In genomic region chr19:8089664-8090601, GRCh38 we compare ENCODE assay signal across 25 cellular contexts. TPM values are rescaled to one million over a fixed set of nuclear protein-coding genes. Genes with fewer than 3 reads are reported as not detected.
DNase-seq lines count a peak whose midpoint lies in the region; ATAC-seq, FAIRE-seq and TF ChIP-seq lines count a peak whose summit lies in the region.
"Had no signal": no experiment of that assay in that cellular context is flagged by ENCODE, and none has a peak within 500 bp of the region (broad histone marks: within the 10 kb centered on the region; RNA-seq: fewer than 3 reads in every experiment).

No MANE protein-coding gene starts in this region.

- no peaks in the 10 kb centered on the region; the same call in 1 of the 2 replicates for H3K79me1 ChIP-seq in H1 (ENCODE audit: low read depth, low read length)

- TF ChIP-seq EP300 in Ishikawa (IDR thresholded peaks at IDR 0.05; ENCODE audit: borderline replicate concordance) (no peak), H1 (IDR thresholded peaks at IDR 0.05; ENCODE audit: borderline replicate concordance in 1 of 2, low read depth in 2 of 2, low read length in 2 of 2) (no peak)

- H3K36me3 Mint-ChIP-seq in GM23338 (ENCODE audit: low read depth), result peaks cover 21% of the 10 kb centered on the region
- H3K36me3 Mint-ChIP-seq in stimulated activated effector memory CD8-positive, alpha-beta T cell treated with anti-CD3 and anti-CD28 coated beads, Interleukin-12 subunit alpha, Interleukin-12 subunit beta, amount 100 ng/mL, for 72 hours, result no peaks in the 10 kb centered on the region
- H3K36me3 Mint-ChIP-seq: CD4-positive, alpha-beta memory T cell had no signal

- no peak overlapping the region for H3K4ac ChIP-seq in H1 (replicated peaks; ENCODE audit: insufficient read length, low read depth, low read length)

- no peaks in the 10 kb centered on the region; the same call in 1 of the 2 replicates for H3F3A ChIP-seq in GM23338 (replicated peaks; ENCODE audit: low read depth)

- H2BK12ac ChIP-seq in H1 (ENCODE audit: low read depth, low read length), result no peak overlapping the region

- H4K20me1 ChIP-seq in GM23338 (replicated peaks; ENCODE audit: insufficient read depth) (peaks cover 6% of the 10 kb centered on the region; the same call in 1 of the 2 replicates), H1 (replicated peaks in 1 of 2; ENCODE audit: control insufficient read depth in 1 of 2, insufficient read depth in 2 of 2, low read length in 2 of 2) (peaks cover 0 to 1% of the 10 kb centered on the region in 2 experiments)
- H4K20me1 ChIP-seq: BLaER1 treated with 17β-estradiol and CSF1 and Interleukin-3, amounts not matched to agents 10 nM and 100 nM had no signal

- H3K23ac ChIP-seq in H1 (ENCODE audit: insufficient read length), result no peak overlapping the region

- H2AK5ac ChIP-seq in H1 (ENCODE audit: low read depth, low read length), result no peak overlapping the region

- H3K36me3 ChIP-seq in GM23338 (ENCODE audit: insufficient read depth) (peaks cover 20% of the 10 kb centered on the region), H1 (ENCODE audit: control insufficient read depth in 2 of 4, insufficient read depth in 4 of 4, low read length in 3 of 4) (peaks cover 22 to 54% (median 44%) of the 10 kb centered on the region in 4 experiments), left ventricle myocardium inferior (no peaks in the 10 kb centered on the region), BE2C (no peaks in the 10 kb centered on the region)
- H3K36me3 ChIP-seq: BLaER1 treated with 17β-estradiol and CSF1 and Interleukin-3, amounts not matched to agents 10 nM and 100 nM; MG63 had no signal

- H3K27ac Mint-ChIP-seq in GM23338, result no peak overlapping the region
- H3K27ac Mint-ChIP-seq in stimulated activated effector memory CD8-positive, alpha-beta T cell treated with anti-CD3 and anti-CD28 coated beads, Interleukin-12 subunit alpha, Interleukin-12 subunit beta, amount 100 ng/mL, for 72 hours, result no peak overlapping the region
- H3K27ac Mint-ChIP-seq: CD4-positive, alpha-beta memory T cell had no signal

- TF ChIP-seq RAD21 in Ishikawa (IDR thresholded peaks at IDR 0.05; ENCODE audit: low read depth) (no peak), H1 (IDR thresholded peaks at IDR 0.05 in 1 of 2, conservative IDR thresholded peaks at IDR 0.05 in 1 of 2; ENCODE audit: low read depth in 2 of 2, low read length in 2 of 2) (no peak)

- no peaks in the 10 kb centered on the region for H3K27me3 ChIP-seq in GM23338 (ENCODE audit: insufficient read depth)
- no peaks in the 10 kb centered on the region for H3K27me3 ChIP-seq in H1 (replicated peaks in 1 of 4; ENCODE audit: control insufficient read depth in 3 of 4, extremely low read depth in 1 of 4, insufficient read depth in 3 of 4, low read length in 3 of 4)
- H3K27me3 ChIP-seq in left ventricle myocardium inferior (ENCODE audit: low read depth), result peaks cover 60% of the 10 kb centered on the region
- H3K27me3 ChIP-seq in BE2C, result no peaks in the 10 kb centered on the region
- H3K27me3 ChIP-seq: BLaER1 treated with 17β-estradiol and CSF1 and Interleukin-3, amounts not matched to agents 10 nM and 100 nM had no signal

- no peak for FAIRE-seq in H1 (lab: Jason Lieb, UNC)
- FAIRE-seq: G401.6, GM18507 had no signal

- no peak overlapping the region for H4K5ac ChIP-seq in H1 (ENCODE audit: insufficient read length, low read depth, low read length)

- H3K79me2 ChIP-seq in GM23338 (replicated peaks; ENCODE audit: insufficient read depth) (no peaks in the 10 kb centered on the region), H1 (ENCODE audit: control insufficient read depth in 1 of 2, insufficient read depth in 2 of 2, low read length in 2 of 2) (no peaks in the 10 kb centered on the region)

- H3K4me1 Mint-ChIP-seq in GM23338, result no peaks in the 10 kb centered on the region
- no peaks in the 10 kb centered on the region for H3K4me1 Mint-ChIP-seq in stimulated activated effector memory CD8-positive, alpha-beta T cell treated with anti-CD3 and anti-CD28 coated beads, Interleukin-12 subunit alpha, Interleukin-12 subunit beta, amount 100 ng/mL, for 72 hours
- H3K4me1 Mint-ChIP-seq: CD4-positive, alpha-beta memory T cell had no signal

- peaks cover 5% of the 10 kb centered on the region; the same call in 1 of the 2 replicates for H3K23me2 ChIP-seq in H1 (ENCODE audit: low read depth, low read length)

- H3K18ac ChIP-seq in H1 (ENCODE audit: extremely low read depth, low read length), result no peak overlapping the region

- TF ChIP-seq CTCF in GM23338 (conservative IDR thresholded peaks at IDR 0.05; ENCODE audit: low read depth in 2 of 2) (no peak), H1 (IDR thresholded peaks at IDR 0.05; ENCODE audit: control extremely low read depth in 1 of 3, insufficient read depth in 1 of 3, low read depth in 1 of 3, low read length in 3 of 3) (no peak), left ventricle myocardium inferior (IDR thresholded peaks at IDR 0.05; ENCODE audit: borderline replicate concordance) (no peak), BE2C (IDR thresholded peaks at IDR 0.05; ENCODE audit: low read depth, low read length) (no peak)

- no peak overlapping the region for H3K14ac ChIP-seq in H1 (ENCODE audit: insufficient read length)

- H3K4me1 ChIP-seq in GM23338 (ENCODE audit: insufficient read depth) (no peaks in the 10 kb centered on the region), H1 (replicated peaks in 1 of 4; ENCODE audit: control insufficient read depth in 3 of 4, insufficient read depth in 4 of 4, low read length in 3 of 4) (no peaks in the 10 kb centered on the region; a peak in 1 of 7 replicates), left ventricle myocardium inferior (no peaks in the 10 kb centered on the region), BE2C (no peaks in the 10 kb centered on the region)
- H3K4me1 ChIP-seq: BLaER1 treated with 17β-estradiol and CSF1 and Interleukin-3, amounts not matched to agents 10 nM and 100 nM had no signal

- H3K4me3 ChIP-seq in GM23338 (no peak overlapping the region), H1 (ENCODE audit: extremely low read depth in 1 of 4, insufficient read depth in 2 of 4, low read depth in 3 of 4, low read length in 4 of 4) (no peak overlapping the region), left ventricle myocardium inferior (no peak overlapping the region), BE2C (ENCODE audit: low read depth, low read length) (no peak overlapping the region)
- H3K4me3 ChIP-seq: BLaER1 treated with 17β-estradiol and CSF1 and Interleukin-3, amounts not matched to agents 10 nM and 100 nM; MG63 had no signal

- no peak overlapping the region for H2BK120ac ChIP-seq in H1 (replicated peaks; ENCODE audit: low read depth, low read length)

- 92% methylated on average over 17 of the region's 19 CpGs; no CpG with 5 or more reads in 1 of the 2 experiments for WGBS in H1 (ENCODE audit: extremely low coverage in 1 of 2, insufficient coverage in 1 of 2, insufficient read length in 1 of 2, insufficient replicate concordance in 2 of 2, low coverage in 1 of 2, low lambda C conversion rate in 2 of 2, missing lambda C conversion rate in 1 of 2), 2 experiments

- no peak overlapping the region for H4K8ac ChIP-seq in H1 (ENCODE audit: extremely low read depth, insufficient read depth, low read length)

- H3K9me3 Mint-ChIP-seq in GM23338, result peaks cover 8% of the 10 kb centered on the region; the same call in 2 of the 3 replicates
- H3K9me3 Mint-ChIP-seq in stimulated activated effector memory CD8-positive, alpha-beta T cell treated with anti-CD3 and anti-CD28 coated beads, Interleukin-12 subunit alpha, Interleukin-12 subunit beta, amount 100 ng/mL, for 72 hours, result peaks cover 9% of the 10 kb centered on the region

- H4K91ac ChIP-seq in H1 (replicated peaks; ENCODE audit: insufficient read length, low read length), result no peak overlapping the region

- POLR2A ChIA-PET in H1 (lab: Charles Lee; ENCODE audit: partially characterized antibody), result interaction anchor here (1.6 kb wide), 1 partner anchor 146 kb away, joined by 4 read pairs; the partner anchor contains the start of gene TIMM44

- no peak for ATAC-seq in GM23338
- peak; percentile 8 for ATAC-seq in stimulated activated effector memory CD8-positive, alpha-beta T cell treated with anti-CD3 and anti-CD28 coated beads, Interleukin-12 subunit alpha, Interleukin-12 subunit beta, amount 100 ng/mL, for 72 hours
- ATAC-seq: HCT116, Right ventricle myocardium inferior had no signal

- no peaks in the 10 kb centered on the region for H3K9me2 ChIP-seq in GM23338 (ENCODE audit: insufficient read depth)

- DNase-seq in GM23338 (ENCODE audit: low spot score) (peak; percentile 21), H1 (ENCODE audit: low read depth in 1 of 2, low spot score in 2 of 2) (no peak), caudate nucleus (lab: John Stamatoyannopoulos, UW) (no peak), left ventricle myocardium inferior (no peak), BE2C (no peak)
- DNase-seq in stimulated activated effector memory CD8-positive, alpha-beta T cell treated with anti-CD3 and anti-CD28 coated beads, Interleukin-12 subunit alpha, Interleukin-12 subunit beta, amount 100 ng/mL, for 72 hours (ENCODE audit: low spot score in 2 of 2), result no peak
- DNase-seq: ACHN; Caco-2; CD4-positive, alpha-beta memory T cell; GOT3; NCI-H1048; NCI-H1417 treated with DMSO at 0.1 percent for 48 hours; NCI-H187; NCI-H446; NCI-H526; OCI-M1 had no signal

- H3K9me3 ChIP-seq in H1 (ENCODE audit: insufficient read depth in 2 of 2, low read depth in 1 of 2, low read length in 1 of 2), result no peaks in the 10 kb centered on the region
- H3K9me3 ChIP-seq in left ventricle myocardium inferior (replicated peaks), result peaks cover 20% of the 10 kb centered on the region
- no peaks in the 10 kb centered on the region for H3K9me3 ChIP-seq in BE2C
- H3K9me3 ChIP-seq: Caco-2 had no signal

- no peak overlapping the region; the same call in 1 of the 2 replicates for H2BK5ac ChIP-seq in H1 (ENCODE audit: low read depth, low read length)

- intact Hi-C loops in left ventricle myocardium inferior (cut with micrococcal nuclease), result no loop called here

- CTCF ChIA-PET in H1 (lab: Charles Lee; ENCODE audit: partially characterized antibody), result no interaction called here

- H2BK20ac ChIP-seq in H1 (ENCODE audit: low read length), result no peak overlapping the region

- no peak overlapping the region for H3K9ac ChIP-seq in H1 (replicated peaks in 1 of 4; ENCODE audit: extremely low read depth in 1 of 4, low read depth in 3 of 4, low read length in 3 of 4)
- H3K9ac ChIP-seq: BLaER1 treated with 17β-estradiol and CSF1 and Interleukin-3, amounts not matched to agents 10 nM and 100 nM had no signal

- H3K27ac ChIP-seq in GM23338 (ENCODE audit: low read depth) (no peak overlapping the region), H1 (ENCODE audit: low read depth, low read length) (no peak overlapping the region), caudate nucleus (ENCODE audit: low read depth, low read length) (no peak overlapping the region), left ventricle myocardium inferior (replicated peaks) (no peak overlapping the region)
- H3K27ac ChIP-seq: BLaER1 treated with 17β-estradiol and CSF1 and Interleukin-3, amounts not matched to agents 10 nM and 100 nM had no signal

- H3K27me3 Mint-ChIP-seq in GM23338 (ENCODE audit: insufficient read depth, low read depth, poor library complexity), result peaks cover 2% of the 10 kb centered on the region

- H3K4me2 ChIP-seq in GM23338, result no peak overlapping the region
- no peak overlapping the region for H3K4me2 ChIP-seq in H1 (ENCODE audit: insufficient read depth in 1 of 2, low read depth in 2 of 2, low read length in 2 of 2)
- H3K4me2 ChIP-seq: BLaER1 treated with 17β-estradiol and CSF1 and Interleukin-3, amounts not matched to agents 10 nM and 100 nM had no signal

- H3K56ac ChIP-seq in H1 (replicated peaks; ENCODE audit: insufficient read length, low read depth, low read length), result no peak overlapping the region

- no peak overlapping the region for H2BK15ac ChIP-seq in H1 (ENCODE audit: low read length)

- H2AFZ ChIP-seq in GM23338, result no peak overlapping the region
- H2AFZ ChIP-seq in H1 (ENCODE audit: low read length), result no peak overlapping the region

- no peak for TF ChIP-seq POLR2A in H1 (IDR thresholded peaks at IDR 0.05; ENCODE audit: control extremely low read depth in 1 of 2, low read depth in 2 of 2, low read length in 2 of 2)

- no peak overlapping the region for H3K4me3 Mint-ChIP-seq in GM23338
- no peak overlapping the region for H3K4me3 Mint-ChIP-seq in stimulated activated effector memory CD8-positive, alpha-beta T cell treated with anti-CD3 and anti-CD28 coated beads, Interleukin-12 subunit alpha, Interleukin-12 subunit beta, amount 100 ng/mL, for 72 hours
- H3K4me3 Mint-ChIP-seq: CD4-positive, alpha-beta memory T cell had no signal

RNA-seq across cellular contexts. Expression of gene CCL25, which starts 37.4 kb away (rescaled TPM):
- 0.52 TPM in 1 of 2 replicates, not detected in the other for total RNA-seq in GM23338 (2014; rRNA removed; shearing (Covaris generic))
- polyA plus RNA-seq in GM23338 (2016; fragmentation: Nextera tagmentation; extraction: Ambion mirVana), result 0.73 and 0.97 TPM in 2 replicates
- not detected in 2 replicates for total RNA-seq in H1 (2021; fragmentation: NEBNext Ultra II Directional; extraction: Animal tissue kit (Norgen Biotek cat#: 25700))
- polyA plus RNA-seq in H1 (2011; rRNA removed), result 0.46 and 0.59 TPM in 2 replicates
- 0.31 TPM for polyA plus RNA-seq in H1 (2011; cell fraction: cytosol; rRNA removed)
- polyA plus RNA-seq in H1 (2011; cell fraction: nucleus; rRNA removed), result 0.41 TPM
- polyA plus RNA-seq in H1 (2012, experiment 1 of 2), result 0.52 to 1.3 TPM (median 0.64 TPM) in 4 replicates
- polyA plus RNA-seq in H1 (2012, experiment 2 of 2), result 0.59 TPM
- polyA plus RNA-seq in H1 (2013, experiment 1 of 2), result 0.53 TPM
- polyA plus RNA-seq in H1 (2013, experiment 2 of 2), result 0.70 TPM
- polyA minus RNA-seq in H1 (2011; rRNA and poly(A)+ RNA removed), result not detected in 2 replicates
- not detected for polyA minus RNA-seq in H1 (2011; cell fraction: cytosol; rRNA and poly(A)+ RNA removed)
- not detected for polyA minus RNA-seq in H1 (2011; cell fraction: nucleus; rRNA and poly(A)+ RNA removed)
- total RNA-seq in left ventricle myocardium inferior, result not detected
- polyA plus RNA-seq in BE2C (2012; ENCODE audit: insufficient read depth, insufficient read length, low read depth), result not detected
- total RNA-seq: Caco-2; CD4-positive, alpha-beta memory T cell; Daoy; LHCN-M2; Right ventricle myocardium inferior had no signal
- polyA plus RNA-seq: CD4-positive, alpha-beta memory T cell had no signal

RNA-seq across cellular contexts. Expression of gene FBN3, which starts 59.5 kb away (rescaled TPM):
- total RNA-seq in GM23338 (2014; rRNA removed; shearing (Covaris generic)), result 34.7 and 54.5 TPM in 2 replicates
- polyA plus RNA-seq in GM23338 (2016; fragmentation: Nextera tagmentation; extraction: Ambion mirVana) (7.7 and 8.5 TPM in 2 replicates), H1 (2011; rRNA removed) (37.1 and 64.1 TPM in 2 replicates)
- 38.7 and 39.0 TPM in 2 replicates for total RNA-seq in H1 (2021; fragmentation: NEBNext Ultra II Directional; extraction: Animal tissue kit (Norgen Biotek cat#: 25700))
- polyA plus RNA-seq in H1 (2011; cell fraction: cytosol; rRNA removed), result 56.0 TPM
- 303 TPM for polyA plus RNA-seq in H1 (2011; cell fraction: nucleus; rRNA removed)
- polyA plus RNA-seq in H1 (2012, experiment 1 of 2), result 37.9 to 66.2 TPM (median 58.6 TPM) in 4 replicates
- 19.7 TPM for polyA plus RNA-seq in H1 (2012, experiment 2 of 2)
- 27.8 TPM for polyA plus RNA-seq in H1 (2013, experiment 1 of 2)
- polyA plus RNA-seq in H1 (2013, experiment 2 of 2), result 19.6 TPM
- polyA minus RNA-seq in H1 (2011; rRNA and poly(A)+ RNA removed), result 77.0 and 93.3 TPM in 2 replicates
- polyA minus RNA-seq in H1 (2011; cell fraction: cytosol; rRNA and poly(A)+ RNA removed), result 25.2 TPM
- 51.6 TPM for polyA minus RNA-seq in H1 (2011; cell fraction: nucleus; rRNA and poly(A)+ RNA removed)
- total RNA-seq in left ventricle myocardium inferior, result not detected
- not detected for polyA plus RNA-seq in BE2C (2012; ENCODE audit: insufficient read depth, insufficient read length, low read depth)
- total RNA-seq: CD4-positive, alpha-beta memory T cell; Daoy; LHCN-M2; Right ventricle myocardium inferior had no signal
- polyA plus RNA-seq: CD4-positive, alpha-beta memory T cell had no signal

Comparison
In these comparisons a context has a peak if more than half of its experiments do, and no peak if none do; other contexts are left out.
1. RNA of gene FBN3, which starts 59.5 kb away (total RNA-seq): 34.7 to 54.5 TPM in GM23338 and 38.7 to 39.0 TPM in H1; not detected in left ventricle myocardium inferior (single experiment); every median in the first group is over 10 times any median in the second.